In genomic region chr9:123373941-123374340, GRCh38 we compare ENCODE assay signal across 3 cellular contexts.
TF ChIP-seq lines count a peak whose summit lies in the region.

No MANE protein-coding gene starts in this region.

TF ChIP-seq in GM23338, 12 proteins besides CTCF, POLR2A, EP300 and RAD21 (continued from another document and continues in another):
- no peak for TF ChIP-seq CREB1 (CRISPR knock-in tag; IDR thresholded peaks at IDR 0.05; ENCODE audit: low read depth)
- TF ChIP-seq ETS1 (IDR thresholded peaks at IDR 0.05) = no peak
- TF ChIP-seq EZH2 (IDR thresholded peaks at IDR 0.05; ENCODE audit: low read depth, unreplicated experiment) = no peak
- no peak for TF ChIP-seq JUNB (IDR thresholded peaks at IDR 0.05; ENCODE audit: unreplicated experiment)
- no peak for TF ChIP-seq ZNF462 (CRISPR knock-in tag; IDR thresholded peaks at IDR 0.05)

TF ChIP-seq in SK-N-SH treated with all-trans-retinoic acid at 6 μM for 48 hours, 23 proteins besides CTCF, POLR2A, EP300 and RAD21 (continued from another document):
- peak; percentile 56; the same call in 1 of the 2 replicates for TF ChIP-seq TCF4 (CRISPR knock-in tag; IDR thresholded peaks at IDR 0.05; ENCODE audit: borderline replicate concordance)

TF ChIP-seq in endothelial cell of umbilical vein, 7 proteins besides CTCF, POLR2A, EP300 and RAD21:
- peak; percentile 55 for TF ChIP-seq EZH2 (IDR thresholded peaks at IDR 0.05; ENCODE audit: borderline replicate concordance, low read depth, low read length, severe bottlenecking)
- no peak for TF ChIP-seq MAX (IDR thresholded peaks at IDR 0.05; ENCODE audit: insufficient read depth, insufficient read length)
- TF ChIP-seq POLR2AphosphoS5 (IDR thresholded peaks at IDR 0.05; ENCODE audit: insufficient read depth, low read depth, low read length) = no peak
